In the genomic region with DNA sequence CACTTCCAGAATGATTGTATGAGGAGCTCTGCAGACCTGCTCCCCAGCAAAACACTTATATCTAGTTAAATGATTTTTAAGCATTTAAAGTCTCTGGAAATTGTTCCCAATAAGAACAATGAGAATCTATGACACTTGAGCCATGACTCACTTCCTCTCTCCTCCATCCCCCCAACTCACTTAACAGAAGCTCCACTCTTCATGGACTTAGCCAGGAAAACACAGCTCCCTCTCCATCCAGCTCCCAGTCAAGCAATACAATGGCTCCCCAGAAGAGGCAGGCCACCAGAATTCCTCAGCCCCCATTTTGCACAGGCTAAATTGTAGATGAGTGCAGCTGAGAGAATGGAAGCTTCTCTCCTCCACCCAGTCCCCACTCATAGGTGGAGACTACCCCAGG, we compare ENCODE assay signal across 2 cellular contexts.
TF ChIP-seq lines count a peak whose summit lies in the region.

No MANE protein-coding gene starts in this region.

TF ChIP-seq in HEK293T, 16 proteins besides CTCF, POLR2A, EP300 and RAD21 (continued from another document):
- TF ChIP-seq, protein P1, sequence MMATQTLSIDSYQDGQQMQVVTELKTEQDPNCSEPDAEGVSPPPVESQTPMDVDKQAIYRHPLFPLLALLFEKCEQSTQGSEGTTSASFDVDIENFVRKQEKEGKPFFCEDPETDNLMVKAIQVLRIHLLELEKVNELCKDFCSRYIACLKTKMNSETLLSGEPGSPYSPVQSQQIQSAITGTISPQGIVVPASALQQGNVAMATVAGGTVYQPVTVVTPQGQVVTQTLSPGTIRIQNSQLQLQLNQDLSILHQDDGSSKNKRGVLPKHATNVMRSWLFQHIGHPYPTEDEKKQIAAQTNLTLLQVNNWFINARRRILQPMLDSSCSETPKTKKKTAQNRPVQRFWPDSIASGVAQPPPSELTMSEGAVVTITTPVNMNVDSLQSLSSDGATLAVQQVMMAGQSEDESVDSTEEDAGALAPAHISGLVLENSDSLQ (IDR thresholded peaks at IDR 0.05) = no peak
- TF ChIP-seq HDGF (IDR thresholded peaks at IDR 0.05; ENCODE audit: borderline replicate concordance) (no peak), FOXM1 (IDR thresholded peaks at IDR 0.05; ENCODE audit: borderline replicate concordance) (no peak), ARNT (IDR thresholded peaks at IDR 0.05) (no peak), FOXA1 (IDR thresholded peaks at IDR 0.05) (no peak), NFRKB (IDR thresholded peaks at IDR 0.05) (no peak), ZNF384 (IDR thresholded peaks at IDR 0.05) (no peak)
TF ChIP-seq in HEK293T: peak in this region for 0.

TF ChIP-seq in WTC11, 78 proteins besides CTCF, POLR2A, EP300 and RAD21 (continued from another document):
- TF ChIP-seq, protein P2, sequence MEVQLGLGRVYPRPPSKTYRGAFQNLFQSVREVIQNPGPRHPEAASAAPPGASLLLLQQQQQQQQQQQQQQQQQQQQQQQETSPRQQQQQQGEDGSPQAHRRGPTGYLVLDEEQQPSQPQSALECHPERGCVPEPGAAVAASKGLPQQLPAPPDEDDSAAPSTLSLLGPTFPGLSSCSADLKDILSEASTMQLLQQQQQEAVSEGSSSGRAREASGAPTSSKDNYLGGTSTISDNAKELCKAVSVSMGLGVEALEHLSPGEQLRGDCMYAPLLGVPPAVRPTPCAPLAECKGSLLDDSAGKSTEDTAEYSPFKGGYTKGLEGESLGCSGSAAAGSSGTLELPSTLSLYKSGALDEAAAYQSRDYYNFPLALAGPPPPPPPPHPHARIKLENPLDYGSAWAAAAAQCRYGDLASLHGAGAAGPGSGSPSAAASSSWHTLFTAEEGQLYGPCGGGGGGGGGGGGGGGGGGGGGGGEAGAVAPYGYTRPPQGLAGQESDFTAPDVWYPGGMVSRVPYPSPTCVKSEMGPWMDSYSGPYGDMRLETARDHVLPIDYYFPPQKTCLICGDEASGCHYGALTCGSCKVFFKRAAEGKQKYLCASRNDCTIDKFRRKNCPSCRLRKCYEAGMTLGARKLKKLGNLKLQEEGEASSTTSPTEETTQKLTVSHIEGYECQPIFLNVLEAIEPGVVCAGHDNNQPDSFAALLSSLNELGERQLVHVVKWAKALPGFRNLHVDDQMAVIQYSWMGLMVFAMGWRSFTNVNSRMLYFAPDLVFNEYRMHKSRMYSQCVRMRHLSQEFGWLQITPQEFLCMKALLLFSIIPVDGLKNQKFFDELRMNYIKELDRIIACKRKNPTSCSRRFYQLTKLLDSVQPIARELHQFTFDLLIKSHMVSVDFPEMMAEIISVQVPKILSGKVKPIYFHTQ (CRISPR knock-in tag; IDR thresholded peaks at IDR 0.05) = no peak
- TF ChIP-seq ZNF423 (CRISPR knock-in tag; IDR thresholded peaks at IDR 0.05) = no peak
- TF ChIP-seq, protein P3, sequence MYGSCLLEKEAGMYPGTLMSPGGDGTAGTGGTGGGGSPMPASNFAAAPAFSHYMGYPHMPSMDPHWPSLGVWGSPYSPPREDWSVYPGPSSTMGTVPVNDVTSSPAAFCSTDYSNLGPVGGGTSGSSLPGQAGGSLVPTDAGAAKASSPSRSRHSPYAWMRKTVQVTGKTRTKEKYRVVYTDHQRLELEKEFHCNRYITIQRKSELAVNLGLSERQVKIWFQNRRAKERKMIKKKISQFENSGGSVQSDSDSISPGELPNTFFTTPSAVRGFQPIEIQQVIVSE (CRISPR knock-in tag; IDR thresholded peaks at IDR 0.05; ENCODE audit: borderline replicate concordance) = no peak
- TF ChIP-seq, protein P4, sequence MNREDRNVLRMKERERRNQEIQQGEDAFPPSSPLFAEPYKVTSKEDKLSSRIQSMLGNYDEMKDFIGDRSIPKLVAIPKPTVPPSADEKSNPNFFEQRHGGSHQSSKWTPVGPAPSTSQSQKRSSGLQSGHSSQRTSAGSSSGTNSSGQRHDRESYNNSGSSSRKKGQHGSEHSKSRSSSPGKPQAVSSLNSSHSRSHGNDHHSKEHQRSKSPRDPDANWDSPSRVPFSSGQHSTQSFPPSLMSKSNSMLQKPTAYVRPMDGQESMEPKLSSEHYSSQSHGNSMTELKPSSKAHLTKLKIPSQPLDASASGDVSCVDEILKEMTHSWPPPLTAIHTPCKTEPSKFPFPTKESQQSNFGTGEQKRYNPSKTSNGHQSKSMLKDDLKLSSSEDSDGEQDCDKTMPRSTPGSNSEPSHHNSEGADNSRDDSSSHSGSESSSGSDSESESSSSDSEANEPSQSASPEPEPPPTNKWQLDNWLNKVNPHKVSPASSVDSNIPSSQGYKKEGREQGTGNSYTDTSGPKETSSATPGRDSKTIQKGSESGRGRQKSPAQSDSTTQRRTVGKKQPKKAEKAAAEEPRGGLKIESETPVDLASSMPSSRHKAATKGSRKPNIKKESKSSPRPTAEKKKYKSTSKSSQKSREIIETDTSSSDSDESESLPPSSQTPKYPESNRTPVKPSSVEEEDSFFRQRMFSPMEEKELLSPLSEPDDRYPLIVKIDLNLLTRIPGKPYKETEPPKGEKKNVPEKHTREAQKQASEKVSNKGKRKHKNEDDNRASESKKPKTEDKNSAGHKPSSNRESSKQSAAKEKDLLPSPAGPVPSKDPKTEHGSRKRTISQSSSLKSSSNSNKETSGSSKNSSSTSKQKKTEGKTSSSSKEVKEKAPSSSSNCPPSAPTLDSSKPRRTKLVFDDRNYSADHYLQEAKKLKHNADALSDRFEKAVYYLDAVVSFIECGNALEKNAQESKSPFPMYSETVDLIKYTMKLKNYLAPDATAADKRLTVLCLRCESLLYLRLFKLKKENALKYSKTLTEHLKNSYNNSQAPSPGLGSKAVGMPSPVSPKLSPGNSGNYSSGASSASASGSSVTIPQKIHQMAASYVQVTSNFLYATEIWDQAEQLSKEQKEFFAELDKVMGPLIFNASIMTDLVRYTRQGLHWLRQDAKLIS (CRISPR knock-in tag; IDR thresholded peaks at IDR 0.05; ENCODE audit: borderline replicate concordance) = no peak
- TF ChIP-seq, protein P5, sequence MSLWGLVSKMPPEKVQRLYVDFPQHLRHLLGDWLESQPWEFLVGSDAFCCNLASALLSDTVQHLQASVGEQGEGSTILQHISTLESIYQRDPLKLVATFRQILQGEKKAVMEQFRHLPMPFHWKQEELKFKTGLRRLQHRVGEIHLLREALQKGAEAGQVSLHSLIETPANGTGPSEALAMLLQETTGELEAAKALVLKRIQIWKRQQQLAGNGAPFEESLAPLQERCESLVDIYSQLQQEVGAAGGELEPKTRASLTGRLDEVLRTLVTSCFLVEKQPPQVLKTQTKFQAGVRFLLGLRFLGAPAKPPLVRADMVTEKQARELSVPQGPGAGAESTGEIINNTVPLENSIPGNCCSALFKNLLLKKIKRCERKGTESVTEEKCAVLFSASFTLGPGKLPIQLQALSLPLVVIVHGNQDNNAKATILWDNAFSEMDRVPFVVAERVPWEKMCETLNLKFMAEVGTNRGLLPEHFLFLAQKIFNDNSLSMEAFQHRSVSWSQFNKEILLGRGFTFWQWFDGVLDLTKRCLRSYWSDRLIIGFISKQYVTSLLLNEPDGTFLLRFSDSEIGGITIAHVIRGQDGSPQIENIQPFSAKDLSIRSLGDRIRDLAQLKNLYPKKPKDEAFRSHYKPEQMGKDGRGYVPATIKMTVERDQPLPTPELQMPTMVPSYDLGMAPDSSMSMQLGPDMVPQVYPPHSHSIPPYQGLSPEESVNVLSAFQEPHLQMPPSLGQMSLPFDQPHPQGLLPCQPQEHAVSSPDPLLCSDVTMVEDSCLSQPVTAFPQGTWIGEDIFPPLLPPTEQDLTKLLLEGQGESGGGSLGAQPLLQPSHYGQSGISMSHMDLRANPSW (CRISPR knock-in tag; conservative IDR thresholded peaks at IDR 0.05; ENCODE audit: low read depth) = no peak
- TF ChIP-seq, protein P6, sequence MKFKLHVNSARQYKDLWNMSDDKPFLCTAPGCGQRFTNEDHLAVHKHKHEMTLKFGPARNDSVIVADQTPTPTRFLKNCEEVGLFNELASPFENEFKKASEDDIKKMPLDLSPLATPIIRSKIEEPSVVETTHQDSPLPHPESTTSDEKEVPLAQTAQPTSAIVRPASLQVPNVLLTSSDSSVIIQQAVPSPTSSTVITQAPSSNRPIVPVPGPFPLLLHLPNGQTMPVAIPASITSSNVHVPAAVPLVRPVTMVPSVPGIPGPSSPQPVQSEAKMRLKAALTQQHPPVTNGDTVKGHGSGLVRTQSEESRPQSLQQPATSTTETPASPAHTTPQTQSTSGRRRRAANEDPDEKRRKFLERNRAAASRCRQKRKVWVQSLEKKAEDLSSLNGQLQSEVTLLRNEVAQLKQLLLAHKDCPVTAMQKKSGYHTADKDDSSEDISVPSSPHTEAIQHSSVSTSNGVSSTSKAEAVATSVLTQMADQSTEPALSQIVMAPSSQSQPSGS (CRISPR knock-in tag; IDR thresholded peaks at IDR 0.05; ENCODE audit: borderline replicate concordance, low read depth) = no peak
- no peak for TF ChIP-seq CREB1 (CRISPR knock-in tag; IDR thresholded peaks at IDR 0.05)
- TF ChIP-seq, protein P7, sequence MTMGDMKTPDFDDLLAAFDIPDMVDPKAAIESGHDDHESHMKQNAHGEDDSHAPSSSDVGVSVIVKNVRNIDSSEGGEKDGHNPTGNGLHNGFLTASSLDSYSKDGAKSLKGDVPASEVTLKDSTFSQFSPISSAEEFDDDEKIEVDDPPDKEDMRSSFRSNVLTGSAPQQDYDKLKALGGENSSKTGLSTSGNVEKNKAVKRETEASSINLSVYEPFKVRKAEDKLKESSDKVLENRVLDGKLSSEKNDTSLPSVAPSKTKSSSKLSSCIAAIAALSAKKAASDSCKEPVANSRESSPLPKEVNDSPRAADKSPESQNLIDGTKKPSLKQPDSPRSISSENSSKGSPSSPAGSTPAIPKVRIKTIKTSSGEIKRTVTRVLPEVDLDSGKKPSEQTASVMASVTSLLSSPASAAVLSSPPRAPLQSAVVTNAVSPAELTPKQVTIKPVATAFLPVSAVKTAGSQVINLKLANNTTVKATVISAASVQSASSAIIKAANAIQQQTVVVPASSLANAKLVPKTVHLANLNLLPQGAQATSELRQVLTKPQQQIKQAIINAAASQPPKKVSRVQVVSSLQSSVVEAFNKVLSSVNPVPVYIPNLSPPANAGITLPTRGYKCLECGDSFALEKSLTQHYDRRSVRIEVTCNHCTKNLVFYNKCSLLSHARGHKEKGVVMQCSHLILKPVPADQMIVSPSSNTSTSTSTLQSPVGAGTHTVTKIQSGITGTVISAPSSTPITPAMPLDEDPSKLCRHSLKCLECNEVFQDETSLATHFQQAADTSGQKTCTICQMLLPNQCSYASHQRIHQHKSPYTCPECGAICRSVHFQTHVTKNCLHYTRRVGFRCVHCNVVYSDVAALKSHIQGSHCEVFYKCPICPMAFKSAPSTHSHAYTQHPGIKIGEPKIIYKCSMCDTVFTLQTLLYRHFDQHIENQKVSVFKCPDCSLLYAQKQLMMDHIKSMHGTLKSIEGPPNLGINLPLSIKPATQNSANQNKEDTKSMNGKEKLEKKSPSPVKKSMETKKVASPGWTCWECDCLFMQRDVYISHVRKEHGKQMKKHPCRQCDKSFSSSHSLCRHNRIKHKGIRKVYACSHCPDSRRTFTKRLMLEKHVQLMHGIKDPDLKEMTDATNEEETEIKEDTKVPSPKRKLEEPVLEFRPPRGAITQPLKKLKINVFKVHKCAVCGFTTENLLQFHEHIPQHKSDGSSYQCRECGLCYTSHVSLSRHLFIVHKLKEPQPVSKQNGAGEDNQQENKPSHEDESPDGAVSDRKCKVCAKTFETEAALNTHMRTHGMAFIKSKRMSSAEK (CRISPR knock-in tag; IDR thresholded peaks at IDR 0.05; ENCODE audit: borderline replicate concordance) = no peak
- no peak for TF ChIP-seq RELA (CRISPR knock-in tag; IDR thresholded peaks at IDR 0.05; ENCODE audit: borderline replicate concordance)
- TF ChIP-seq, protein P8, sequence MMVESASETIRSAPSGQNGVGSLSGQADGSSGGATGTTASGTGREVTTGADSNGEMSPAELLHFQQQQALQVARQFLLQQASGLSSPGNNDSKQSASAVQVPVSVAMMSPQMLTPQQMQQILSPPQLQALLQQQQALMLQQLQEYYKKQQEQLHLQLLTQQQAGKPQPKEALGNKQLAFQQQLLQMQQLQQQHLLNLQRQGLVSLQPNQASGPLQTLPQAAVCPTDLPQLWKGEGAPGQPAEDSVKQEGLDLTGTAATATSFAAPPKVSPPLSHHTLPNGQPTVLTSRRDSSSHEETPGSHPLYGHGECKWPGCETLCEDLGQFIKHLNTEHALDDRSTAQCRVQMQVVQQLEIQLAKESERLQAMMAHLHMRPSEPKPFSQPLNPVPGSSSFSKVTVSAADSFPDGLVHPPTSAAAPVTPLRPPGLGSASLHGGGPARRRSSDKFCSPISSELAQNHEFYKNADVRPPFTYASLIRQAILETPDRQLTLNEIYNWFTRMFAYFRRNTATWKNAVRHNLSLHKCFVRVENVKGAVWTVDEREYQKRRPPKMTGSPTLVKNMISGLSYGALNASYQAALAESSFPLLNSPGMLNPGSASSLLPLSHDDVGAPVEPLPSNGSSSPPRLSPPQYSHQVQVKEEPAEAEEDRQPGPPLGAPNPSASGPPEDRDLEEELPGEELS (CRISPR knock-in tag; IDR thresholded peaks at IDR 0.05) = no peak
- no peak for TF ChIP-seq ATF1 (CRISPR knock-in tag; IDR thresholded peaks at IDR 0.05)
- TF ChIP-seq NFATC4 (CRISPR knock-in tag; IDR thresholded peaks at IDR 0.05) = no peak
- no peak for TF ChIP-seq ETV6 (CRISPR knock-in tag; IDR thresholded peaks at IDR 0.05)
